13 cellular contexts compared by ENCODE assay signal in the genomic region with DNA sequence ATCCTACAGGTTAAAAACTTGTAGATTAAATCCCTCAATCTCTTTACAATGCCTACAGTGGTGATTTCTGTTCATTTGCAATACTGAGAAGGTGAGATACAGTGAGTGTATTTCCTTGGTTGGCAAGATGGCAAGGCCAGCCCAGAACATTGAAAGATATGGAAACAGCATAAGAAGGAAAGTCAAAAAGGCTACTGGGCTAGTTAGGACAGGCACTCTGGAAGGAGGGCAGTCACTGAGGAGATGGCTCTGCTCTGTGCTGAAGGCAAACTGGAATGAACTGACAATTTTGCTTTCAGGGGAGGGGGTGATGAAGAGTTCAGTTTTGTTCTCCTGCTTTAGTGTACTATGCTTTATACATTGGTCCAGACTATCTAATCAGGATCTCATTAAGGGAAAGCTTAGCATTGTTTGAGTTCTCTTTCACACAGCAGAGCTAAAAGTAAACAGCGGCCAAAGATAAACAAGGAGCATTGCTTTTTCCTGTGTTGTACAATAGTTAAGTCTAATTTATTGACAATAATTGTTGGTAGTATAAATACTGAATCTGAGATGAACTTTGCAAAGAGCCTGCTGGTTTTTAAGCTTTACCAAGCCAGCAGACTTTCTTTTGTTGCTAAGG.
DNase-seq lines count a peak whose midpoint lies in the region; ATAC-seq, FAIRE-seq and TF ChIP-seq lines count a peak whose summit lies in the region.
"Had no signal": no experiment of that assay in that cellular context is flagged by ENCODE, and none has a peak within 500 bp of the region (broad histone marks: within the 10 kb centered on the region; RNA-seq: fewer than 3 reads in every experiment).

No MANE protein-coding gene starts in this region.

- POLR2A ChIA-PET in SK-N-SH (lab: Yijun Ruan, JAX), result no interaction called here

- H3K36me3 ChIP-seq in HAP-1 (replicated peaks) (no peaks in the 10 kb centered on the region), small intestine (ENCODE audit: control insufficient read depth in 2 of 2, insufficient read depth in 2 of 2, low read length in 2 of 2) (no peaks in the 10 kb centered on the region), SK-N-SH (replicated peaks in 1 of 2; ENCODE audit: control insufficient read depth in 1 of 2, insufficient read depth in 2 of 2, low read length in 1 of 2) (no peaks in the 10 kb centered on the region), thyroid gland (no peaks in the 10 kb centered on the region)
- H3K36me3 ChIP-seq: BE2C had no signal

- H3K79me2 ChIP-seq in SK-N-SH (ENCODE audit: insufficient read depth), result no peaks in the 10 kb centered on the region

- CTCF ChIA-PET in SK-N-SH (lab: Yijun Ruan, JAX), result interaction anchor here (1.0 kb wide), 1 partner anchor 21 kb away, joined by 3 read pairs; no protein-coding TSS in a partner anchor

- H3F3A ChIP-seq in SK-N-SH (replicated peaks; ENCODE audit: insufficient read depth), result no peaks in the 10 kb centered on the region

- H3K4me2 ChIP-seq in SK-N-SH, result no peak overlapping the region

- no peak overlapping the region for H2AFZ ChIP-seq in SK-N-SH (ENCODE audit: low read depth)

- H3K9me2 ChIP-seq in SK-N-SH, result no peaks in the 10 kb centered on the region

- TF ChIP-seq RAD21 in SK-N-SH (IDR thresholded peaks at IDR 0.05; ENCODE audit: low read length), result no peak

- FAIRE-seq in small intestine (lab: Jason Lieb, UNC), result no peak
- FAIRE-seq: GM19239 had no signal

- TF ChIP-seq POLR2A in thyroid gland (IDR thresholded peaks at IDR 0.05), result no peak

- H3K4me1 ChIP-seq in HAP-1 (peaks cover 47% of the 10 kb centered on the region), small intestine (ENCODE audit: control insufficient read depth in 2 of 2, insufficient read depth in 1 of 2, low read depth in 1 of 2, low read length in 1 of 2) (peaks cover 0 to 7% of the 10 kb centered on the region in 2 donors), SK-N-SH (ENCODE audit: control insufficient read depth in 1 of 2, insufficient read depth in 2 of 2, low read depth in 1 of 2, low read length in 1 of 2) (peaks cover 0 to 18% of the 10 kb centered on the region in 2 experiments; a peak in 2 of 4 replicates), thyroid gland (peaks cover 8 to 18% of the 10 kb centered on the region in 2 donors)

- TF ChIP-seq CTCF in epithelial cell of esophagus (IDR thresholded peaks at IDR 0.05; ENCODE audit: insufficient read depth, low read depth, low read length, missing control alignments) (no peak), SK-N-SH (IDR thresholded peaks at IDR 0.05) (no peak), thyroid gland (IDR thresholded peaks at IDR 0.05) (no peak)

- no peak for ATAC-seq in stimulated activated naive CD8-positive, alpha-beta T cell treated with anti-CD3 and anti-CD28 coated beads, Interleukin-15, Interleukin-2, amounts not matched to agents 100 U/mL and 50 U/mL, for 24 hours
- no peak for ATAC-seq in left ventricle myocardium superior

- DNase-seq in HAP-1 (ENCODE audit: low spot score in 2 of 2), result peak; percentile 30 to 38
- peak; percentile 88 for DNase-seq in NCI-H69 (lab: John Stamatoyannopoulos, UW)
- DNase-seq in epithelial cell of esophagus (ENCODE audit: low read depth), result peak; percentile 9
- DNase-seq in small intestine, result peak; percentile 9
- no peak for DNase-seq in stimulated activated naive CD8-positive, alpha-beta T cell treated with anti-CD3 and anti-CD28 coated beads, Interleukin-15, Interleukin-2, amounts not matched to agents 100 U/mL and 50 U/mL, for 24 hours
- DNase-seq in SK-N-SH, result no peak
- DNase-seq in left ventricle myocardium superior, result no peak
- no peak for DNase-seq in thyroid gland
- DNase-seq: activated effector memory CD4-positive, alpha-beta T cell treated with Interleukin-2 at 50 U/mL for 16 hours; BE2C; DMS79; NCI-H2029 had no signal

- H3K27ac ChIP-seq in small intestine (ENCODE audit: low read depth in 1 of 2, low read length in 1 of 2), result no peak overlapping the region
- no peak overlapping the region for H3K27ac ChIP-seq in SK-N-SH (ENCODE audit: low read depth in 2 of 2, low read length in 1 of 2)
- H3K27ac ChIP-seq in thyroid gland, result no peak overlapping the region

- no peak overlapping the region for H3K9ac ChIP-seq in SK-N-SH

- no peak overlapping the region for H3K4me3 ChIP-seq in HAP-1
- H3K4me3 ChIP-seq in epithelial cell of esophagus (ENCODE audit: low read length), result no peak overlapping the region
- no peak overlapping the region for H3K4me3 ChIP-seq in small intestine (ENCODE audit: low read depth in 1 of 2, low read length in 2 of 2)
- H3K4me3 ChIP-seq in SK-N-SH (ENCODE audit: low read depth in 2 of 2, low read length in 1 of 2), result no peak overlapping the region
- H3K4me3 ChIP-seq in thyroid gland (replicated peaks in 1 of 3), result no peak overlapping the region

- no peak for TF ChIP-seq EP300 in SK-N-SH (IDR thresholded peaks at IDR 0.05; ENCODE audit: borderline replicate concordance in 1 of 2, low read depth in 1 of 2, low read length in 1 of 2)

- WGBS in small intestine, 3 donors, result 13 to 48% (median 25%) methylated on average over 1 of the region's 1 CpG
- WGBS in SK-N-SH (ENCODE audit: low lambda C conversion rate), result 84% methylated on average over 1 of the region's 1 CpG
- 87 to 88% methylated on average over 1 of the region's 1 CpG for WGBS in thyroid gland, 2 donors

- intact Hi-C loops in left ventricle myocardium superior (cut with micrococcal nuclease), result no loop called here
- intact Hi-C loops in thyroid gland (cut with DNase I), result loop anchor here (10.0 kb wide), 1 partner anchor 47 kb away; no protein-coding TSS in a partner anchor

- in situ Hi-C loops in HAP-1 (cut with MboI; ENCODE audit: low sequenced_read_pairs), result no loop called here

- H3K9me3 ChIP-seq in HAP-1 (no peaks in the 10 kb centered on the region), small intestine (ENCODE audit: control insufficient read depth, low read depth) (no peaks in the 10 kb centered on the region), SK-N-SH (no peaks in the 10 kb centered on the region), thyroid gland (no peaks in the 10 kb centered on the region)
- H3K9me3 ChIP-seq: BE2C had no signal

- H3K27me3 ChIP-seq in HAP-1 (ENCODE audit: low read depth), result no peaks in the 10 kb centered on the region
- no peaks in the 10 kb centered on the region for H3K27me3 ChIP-seq in small intestine (ENCODE audit: control insufficient read depth in 2 of 2, insufficient read depth in 2 of 2, low read length in 2 of 2)
- no peaks in the 10 kb centered on the region for H3K27me3 ChIP-seq in SK-N-SH (ENCODE audit: insufficient read depth)
- H3K27me3 ChIP-seq in thyroid gland, result no peaks in the 10 kb centered on the region
- H3K27me3 ChIP-seq: BE2C had no signal

- H4K20me1 ChIP-seq in SK-N-SH (ENCODE audit: insufficient read depth), result no peaks in the 10 kb centered on the region

TF ChIP-seq in SK-N-SH, 30 proteins besides CTCF, POLR2A, EP300 and RAD21:
- no peak for TF ChIP-seq EZH2phosphoT487 (IDR thresholded peaks at IDR 0.05; ENCODE audit: borderline replicate concordance, low read depth)
- TF ChIP-seq RFX5 (IDR thresholded peaks at IDR 0.05; ENCODE audit: low read length), result no peak
- no peak for TF ChIP-seq TCF12 (IDR thresholded peaks at IDR 0.05)
- TF ChIP-seq, protein P1, sequence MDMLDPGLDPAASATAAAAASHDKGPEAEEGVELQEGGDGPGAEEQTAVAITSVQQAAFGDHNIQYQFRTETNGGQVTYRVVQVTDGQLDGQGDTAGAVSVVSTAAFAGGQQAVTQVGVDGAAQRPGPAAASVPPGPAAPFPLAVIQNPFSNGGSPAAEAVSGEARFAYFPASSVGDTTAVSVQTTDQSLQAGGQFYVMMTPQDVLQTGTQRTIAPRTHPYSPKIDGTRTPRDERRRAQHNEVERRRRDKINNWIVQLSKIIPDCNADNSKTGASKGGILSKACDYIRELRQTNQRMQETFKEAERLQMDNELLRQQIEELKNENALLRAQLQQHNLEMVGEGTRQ (IDR thresholded peaks at IDR 0.05; ENCODE audit: borderline replicate concordance, low read depth, low read length), result no peak
- TF ChIP-seq TEAD4 (IDR thresholded peaks at IDR 0.05; ENCODE audit: borderline replicate concordance, insufficient read depth), result no peak
- TF ChIP-seq SMC3 (IDR thresholded peaks at IDR 0.05; ENCODE audit: low read depth, low read length), result no peak
- TF ChIP-seq SIN3A (IDR thresholded peaks at IDR 0.05; ENCODE audit: borderline replicate concordance, low read depth, low read length), result no peak
- TF ChIP-seq MXI1 (IDR thresholded peaks at IDR 0.05; ENCODE audit: low read depth, low read length), result no peak
- no peak for TF ChIP-seq CHD2 (IDR thresholded peaks at IDR 0.05; ENCODE audit: low read length, partially characterized antibody)
- TF ChIP-seq TAF1 (IDR thresholded peaks at IDR 0.05; ENCODE audit: borderline replicate concordance, low read depth, low read length), result no peak
- TF ChIP-seq GABPA (IDR thresholded peaks at IDR 0.05; ENCODE audit: low read depth), result no peak

Comparison
In these comparisons a context has a peak if more than half of its experiments do, and no peak if none do; other contexts are left out.
1. DNase-seq: peak in HAP-1 (2 of 2), NCI-H69 (single experiment), epithelial cell of esophagus (single experiment) and small intestine (single experiment); none in stimulated activated naive CD8-positive, alpha-beta T cell treated with anti-CD3 and anti-CD28 coated beads, Interleukin-15, Interleukin-2, amounts not matched to agents 100 U/mL and 50 U/mL, for 24 hours (single experiment), SK-N-SH (single experiment), left ventricle myocardium superior (single experiment) and thyroid gland (0 of 2).